ENCODE assay signal across 9 cellular contexts in genomic region chr7:139702811-139703467, GRCh38.
DNase-seq lines count a peak whose midpoint lies in the region; ATAC-seq, FAIRE-seq and TF ChIP-seq lines count a peak whose summit lies in the region.
"Had no signal": no experiment of that assay in that cellular context is flagged by ENCODE, and none has a peak within 500 bp of the region (broad histone marks: within the 10 kb centered on the region; RNA-seq: fewer than 3 reads in every experiment).

No MANE protein-coding gene starts in this region.

- TF ChIP-seq POLR2A in erythroblast (IDR thresholded peaks at IDR 0.05; ENCODE audit: low read length), result no peak

- DNase-seq in HFFc6 (no peak), RWPE1 (ENCODE audit: low spot score) (no peak), activated gamma-delta T cell treated with Interleukin-2 at 50 U/mL for 16 hours (no peak), DMS 273 treated with DMSO at 0.1 percent for 48 hours (lab: John Stamatoyannopoulos, UW) (no peak), erythroblast (lab: John Stamatoyannopoulos, UW) (no peak), D721Med (ENCODE audit: insufficient read length, low spot score) (no peak)
- no peak for DNase-seq in natural killer cell treated with Interleukin-12 subunit alpha and Interleukin-12 subunit beta and Interleukin-15 and Interleukin-18, amount 100 ng/mL, for 72 hours (ENCODE audit: low spot score)

- H3K27ac Mint-ChIP-seq in HFFc6, result no peak overlapping the region
- peak overlapping the region; percentile 86 to 96 for H3K27ac Mint-ChIP-seq in natural killer cell treated with Interleukin-12 subunit alpha and Interleukin-12 subunit beta and Interleukin-15 and Interleukin-18, amount 100 ng/mL, for 72 hours
- H3K27ac Mint-ChIP-seq: activated T-helper 17 cell treated with anti-CD3 and anti-CD28 coated beads, Interleukin-2, amount 50 U/mL, for 72 hours had no signal

- H3K9me3 Mint-ChIP-seq in HFFc6, result no peaks in the 10 kb centered on the region
- no peaks in the 10 kb centered on the region for H3K9me3 Mint-ChIP-seq in natural killer cell treated with Interleukin-12 subunit alpha and Interleukin-12 subunit beta and Interleukin-15 and Interleukin-18, amount 100 ng/mL, for 72 hours
- H3K9me3 Mint-ChIP-seq: activated T-helper 17 cell treated with anti-CD3 and anti-CD28 coated beads, Interleukin-2, amount 50 U/mL, for 72 hours had no signal

- peak overlapping the region; percentile 52 for H3K27ac ChIP-seq in RWPE1

- CTCF ChIA-PET in RWPE1 (lab: Yijun Ruan, JAX), result interaction anchor here (0.6 kb wide), 1 partner anchor 63 kb away, joined by 4 read pairs; no protein-coding TSS in a partner anchor

- peak; percentile 58 for ATAC-seq in GM18858 (IDR thresholded peaks at IDR 0.05; ENCODE audit: unreplicated experiment)
- ATAC-seq in natural killer cell treated with Interleukin-12 subunit alpha and Interleukin-12 subunit beta and Interleukin-15 and Interleukin-18, amount 100 ng/mL, for 72 hours, result no peak
- ATAC-seq: activated T-helper 17 cell treated with anti-CD3 and anti-CD28 coated beads, Interleukin-2, amount 50 U/mL, for 72 hours had no signal

- POLR2A ChIA-PET in RWPE1 (lab: Yijun Ruan, JAX; ENCODE audit: low non-redundant PET), result no interaction called here

- peaks cover 7% of the 10 kb centered on the region for H3K27me3 Mint-ChIP-seq in HFFc6 (ENCODE audit: insufficient read depth)
- H3K27me3 Mint-ChIP-seq in natural killer cell treated with Interleukin-12 subunit alpha and Interleukin-12 subunit beta and Interleukin-15 and Interleukin-18, amount 100 ng/mL, for 72 hours, result no peaks in the 10 kb centered on the region
- H3K27me3 Mint-ChIP-seq: activated T-helper 17 cell treated with anti-CD3 and anti-CD28 coated beads, Interleukin-2, amount 50 U/mL, for 72 hours had no signal

- peaks cover 37% of the 10 kb centered on the region for H3K36me3 Mint-ChIP-seq in HFFc6 (ENCODE audit: low read depth)
- H3K36me3 Mint-ChIP-seq in natural killer cell treated with Interleukin-12 subunit alpha and Interleukin-12 subunit beta and Interleukin-15 and Interleukin-18, amount 100 ng/mL, for 72 hours, result peaks cover 21% of the 10 kb centered on the region

- TF ChIP-seq CTCF in HFFc6 (IDR thresholded peaks at IDR 0.05) (peak; percentile 17; the same call in 1 of the 2 replicates), RWPE1 (conservative IDR thresholded peaks at IDR 0.05; ENCODE audit: low read depth) (no peak), D721Med (IDR thresholded peaks at IDR 0.05; ENCODE audit: insufficient read depth, missing control alignments) (no peak)

- no peaks in the 10 kb centered on the region for H3K4me1 Mint-ChIP-seq in HFFc6 (ENCODE audit: low read depth)
- H3K4me1 Mint-ChIP-seq in natural killer cell treated with Interleukin-12 subunit alpha and Interleukin-12 subunit beta and Interleukin-15 and Interleukin-18, amount 100 ng/mL, for 72 hours (ENCODE audit: low read depth in 2 of 2), result peaks cover 67 to 69% of the 10 kb centered on the region in 2 donors

- no peak for FAIRE-seq in D721Med (lab: Jason Lieb, UNC)

- H3K4me3 Mint-ChIP-seq in HFFc6, result no peak overlapping the region
- H3K4me3 Mint-ChIP-seq in natural killer cell treated with Interleukin-12 subunit alpha and Interleukin-12 subunit beta and Interleukin-15 and Interleukin-18, amount 100 ng/mL, for 72 hours, result peak overlapping the region; percentile 38
- H3K4me3 Mint-ChIP-seq: activated T-helper 17 cell treated with anti-CD3 and anti-CD28 coated beads, Interleukin-2, amount 50 U/mL, for 72 hours had no signal
